ENCODE assay signal across 15 cellular contexts in genomic region chr2:115412501-115412900, GRCh38.
A peak's percentile ranks its signal among the peaks of the same experiment; 100 is the strongest.
DNase-seq lines count a peak whose midpoint lies in the region; ATAC-seq and TF ChIP-seq lines count a peak whose summit lies in the region.
"Had no signal": no experiment of that assay in that cellular context is flagged by ENCODE, and none has a peak within 500 bp of the region (broad histone marks: within the 10 kb centered on the region; RNA-seq: fewer than 3 reads in every experiment).

No MANE protein-coding gene starts in this region.

- ATAC-seq in PC-3 (no peak), RWPE2 (ENCODE audit: low read depth) (peak; percentile 85)
- ATAC-seq: A549, HepG2 had no signal

- no peak overlapping the region for H2AFZ ChIP-seq in PC-3 (ENCODE audit: low read length)
- H2AFZ ChIP-seq in smooth muscle cell (ENCODE audit: low read depth) = no peak overlapping the region

- CTCF ChIA-PET in PC-3 (lab: Charles Lee) = no interaction called here

- TF ChIP-seq CTCF in PC-3 (conservative IDR thresholded peaks at IDR 0.05; ENCODE audit: low read depth, low read length) (no peak), RWPE2 (IDR thresholded peaks at IDR 0.05; ENCODE audit: poor library complexity, severe bottlenecking) (no peak), epithelial cell of esophagus (IDR thresholded peaks at IDR 0.05; ENCODE audit: insufficient read depth, low read depth, low read length, missing control alignments) (no peak), smooth muscle cell (IDR thresholded peaks at IDR 0.05; ENCODE audit: borderline replicate concordance, insufficient read depth, poor library complexity, severe bottlenecking) (no peak)

- no peak overlapping the region for H3K4me2 ChIP-seq in PC-3 (ENCODE audit: low read length)
- H3K4me2 ChIP-seq in smooth muscle cell = peak overlapping the region; percentile 70
- H3K4me2 ChIP-seq: A549 had no signal

- H3K27ac ChIP-seq in PC-3 (ENCODE audit: low read length) = no peak overlapping the region
- no peak overlapping the region for H3K27ac ChIP-seq in RWPE2 (ENCODE audit: poor library complexity, severe bottlenecking)
- peak overlapping the region; percentile 89 for H3K27ac ChIP-seq in smooth muscle cell (ENCODE audit: low read depth)
- H3K27ac ChIP-seq: A549, C4-2B had no signal

- no peaks in the 10 kb centered on the region for H3K36me3 ChIP-seq in PC-3 (ENCODE audit: low read depth, low read length)
- no peaks in the 10 kb centered on the region for H3K36me3 ChIP-seq in RWPE2 (ENCODE audit: low read depth)
- H3K36me3 ChIP-seq in smooth muscle cell (ENCODE audit: low read depth) = no peaks in the 10 kb centered on the region
- H3K36me3 ChIP-seq: BE2C, HAP-1 had no signal

- BruUV-seq in PC-3 (replicated peaks; lab: Mats Ljungman, UMichigan) = no TSS peak

- 9% methylated on average over 1 of the region's 1 CpG for WGBS in smooth muscle cell (ENCODE audit: low lambda C conversion rate)

- H3F3A ChIP-seq in PC-3 (ENCODE audit: low read length, unreplicated experiment) = no peaks in the 10 kb centered on the region
- H3F3A ChIP-seq in smooth muscle cell (ENCODE audit: low read depth) = peaks cover 9% of the 10 kb centered on the region

- H3K27me3 ChIP-seq in PC-3 (ENCODE audit: low read length) = no peaks in the 10 kb centered on the region
- H3K27me3 ChIP-seq in RWPE2 (ENCODE audit: insufficient read depth, poor library complexity, severe bottlenecking) = no peaks in the 10 kb centered on the region
- no peaks in the 10 kb centered on the region for H3K27me3 ChIP-seq in smooth muscle cell (ENCODE audit: low read depth)
- H3K27me3 ChIP-seq: BE2C had no signal

- H3K9ac ChIP-seq in PC-3 (ENCODE audit: low read length) (no peak overlapping the region), smooth muscle cell (ENCODE audit: low read depth) (peak overlapping the region; percentile 36)

- no peaks in the 10 kb centered on the region for H4K20me1 ChIP-seq in PC-3 (ENCODE audit: low read length)
- H4K20me1 ChIP-seq in smooth muscle cell (ENCODE audit: low read depth) = no peaks in the 10 kb centered on the region

- no peaks in the 10 kb centered on the region for H3K9me2 ChIP-seq in PC-3 (replicated peaks; ENCODE audit: low read length)

- H3K79me2 ChIP-seq in PC-3 (ENCODE audit: low read length) (no peaks in the 10 kb centered on the region), smooth muscle cell (ENCODE audit: low read depth) (no peaks in the 10 kb centered on the region)

- no peak overlapping the region for H3K4me3 ChIP-seq in PC-3 (ENCODE audit: low read length)
- no peak overlapping the region for H3K4me3 ChIP-seq in RWPE2 (ENCODE audit: severe bottlenecking)
- no peak overlapping the region for H3K4me3 ChIP-seq in epithelial cell of esophagus (ENCODE audit: low read length)
- H3K4me3 ChIP-seq in smooth muscle cell = no peak overlapping the region
- H3K4me3 ChIP-seq: A549, HAP-1 had no signal

- intact Hi-C loops in PC-3 (cut with micrococcal nuclease) = no loop called here

- H3K4me1 ChIP-seq in PC-3 (ENCODE audit: insufficient read depth, low read length) = no peaks in the 10 kb centered on the region
- H3K4me1 ChIP-seq in RWPE2 (ENCODE audit: insufficient read depth, poor library complexity, severe bottlenecking) = peaks cover 4% of the 10 kb centered on the region
- H3K4me1 ChIP-seq in smooth muscle cell (ENCODE audit: low read depth) = peaks cover 6% of the 10 kb centered on the region
- H3K4me1 ChIP-seq: A549, BE2C, HAP-1 had no signal

- DNase-seq in PC-3 (peak; percentile 32), RWPE2 (ENCODE audit: low spot score) (no peak), epithelial cell of esophagus (ENCODE audit: low read depth) (peak; percentile 9), smooth muscle cell (lab: John Stamatoyannopoulos, UW; ENCODE audit: unreplicated experiment) (no peak), NCI-H2081 treated with DMSO at 0.1 percent for 48 hours (lab: John Stamatoyannopoulos, UW) (no peak), OCI-M1 (lab: John Stamatoyannopoulos, UW) (no peak), amygdala (lab: John Stamatoyannopoulos, UW) (no peak)
- DNase-seq: BE2C; CD4-positive, alpha-beta memory T cell; DND-41; GDM1 had no signal

- H3K9me3 ChIP-seq in PC-3 (ENCODE audit: low read length) (0 out of 2 replicates have a peak, but pooled peaks cover 7% of the 10 kb centered on the region), RWPE2 (ENCODE audit: severe bottlenecking) (no peaks in the 10 kb centered on the region), smooth muscle cell (replicated peaks; ENCODE audit: low read depth) (no peaks in the 10 kb centered on the region)
- H3K9me3 ChIP-seq: BE2C, HAP-1 had no signal

- POLR2A ChIA-PET in PC-3 (lab: Charles Lee; ENCODE audit: unreplicated experiment) = no interaction called here

Comparison
In these comparisons a context has a peak if more than half of its experiments do, and no peak if none do; other contexts are left out.
1. DNase-seq: peak in PC-3 (single experiment) and epithelial cell of esophagus (single experiment); none in RWPE2 (single experiment), smooth muscle cell (single experiment), NCI-H2081 treated with DMSO at 0.1 percent for 48 hours (single experiment), OCI-M1 (single experiment) and amygdala (0 of 56).